ENCODE assay signal across 8 cellular contexts in the genomic region with DNA sequence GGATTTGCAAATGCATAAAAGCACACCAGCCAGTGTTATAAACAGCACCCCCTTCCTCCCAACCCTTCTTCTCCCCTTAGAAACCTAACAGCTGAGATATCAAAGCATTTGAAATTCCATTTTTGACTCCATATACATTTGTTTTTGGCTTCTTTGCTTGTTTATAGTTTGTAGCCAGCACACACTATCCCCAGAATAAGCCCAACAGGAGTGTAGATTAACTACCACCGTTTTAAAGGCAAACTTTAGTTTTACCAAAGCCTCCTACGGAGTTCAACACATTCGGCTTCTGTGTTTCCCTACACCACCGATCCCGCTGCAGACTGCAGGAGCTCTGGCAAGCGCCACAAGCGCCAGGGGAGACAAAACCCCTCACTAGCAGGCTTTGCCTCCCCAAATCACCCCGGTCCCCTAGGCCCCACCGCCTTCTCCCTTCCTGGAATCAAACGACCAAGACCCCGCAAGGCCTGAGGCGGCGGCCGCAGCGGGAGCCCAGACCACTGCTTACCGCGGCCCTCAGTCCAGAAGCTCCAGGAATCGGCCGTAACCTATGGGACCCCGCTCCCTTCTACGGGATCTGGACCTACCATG. TPM values are rescaled to one million over a fixed set of nuclear protein-coding genes. Genes with fewer than 3 reads are reported as not detected.
DNase-seq lines count a peak whose midpoint lies in the region; ATAC-seq and TF ChIP-seq lines count a peak whose summit lies in the region.

No MANE protein-coding gene starts in this region.

- H3K9me3 ChIP-seq in HEK293 (ENCODE audit: control insufficient read depth, insufficient read depth, low read depth, low read length) (no peaks in the 10 kb centered on the region), mesodermal cell (ENCODE audit: control insufficient read depth, low read length) (no peaks in the 10 kb centered on the region), transverse colon (no peaks in the 10 kb centered on the region)

- no peak for TF ChIP-seq EP300 in transverse colon (IDR thresholded peaks at IDR 0.05; ENCODE audit: low read depth)

- H3K27me3 Mint-ChIP-seq in chondrocyte (ENCODE audit: low read depth) = no peaks in the 10 kb centered on the region

- peak overlapping the region; percentile 100 for H3K27ac Mint-ChIP-seq in chondrocyte (ENCODE audit: unreplicated experiment)

- TF ChIP-seq CTCF in HEK293 (tag by site-specific recombination; IDR thresholded peaks at IDR 0.05) = no peak
- peak; percentile 27 for TF ChIP-seq CTCF in chondrocyte (IDR thresholded peaks at IDR 0.05)
- TF ChIP-seq CTCF in transverse colon (IDR thresholded peaks at IDR 0.05) = peak in 1 of 5 experiments; percentile 10

- CTCF ChIA-PET in HEK293 (lab: Yijun Ruan, JAX) = interaction anchor here (0.7 to 1.3 kb wide), 2 partner anchors 10 to 35 kb away, joined by 3 to 4 read pairs; no protein-coding TSS in a partner anchor

- no peaks in the 10 kb centered on the region for H3K36me3 Mint-ChIP-seq in chondrocyte (ENCODE audit: low read depth)

- POLR2A ChIA-PET in HEK293 (lab: Yijun Ruan, JAX) = interaction anchor here (0.9 to 1.2 kb wide), 2 partner anchors 25 to 43 kb away, joined by 3 to 4 read pairs; no protein-coding TSS in a partner anchor

- no peaks in the 10 kb centered on the region for H3K9me3 Mint-ChIP-seq in chondrocyte (ENCODE audit: low read depth)

- in situ Hi-C loops in transverse colon (cut with MboI; ENCODE audit: low pct_ligation_motif_present in 1 of 4, low pct_unique_long_range_greater_than_20kb in 1 of 4, low sequenced_read_pairs in 3 of 4) = no loop called here

- intact Hi-C loops in transverse colon (cut with DNase I; ENCODE audit: low total_unique reads) = no loop called here

- TF ChIP-seq POLR2A in transverse colon (IDR thresholded peaks at IDR 0.05) = no peak

- peak; percentile 4 for ATAC-seq in GM18508 (IDR thresholded peaks at IDR 0.05; ENCODE audit: insufficient read depth, unreplicated experiment)

- H3K4me3 ChIP-seq in HEK293 (ENCODE audit: low read depth, low read length) (peak overlapping the region; percentile 99), mesodermal cell (ENCODE audit: extremely low read depth, insufficient read depth, low read length, poor library complexity, severe bottlenecking) (peak overlapping the region; percentile 91), transverse colon (peak overlapping the region; percentile 85 to 93 (median 88))

- 0% methylated on average over 18 to 20 of the region's 21 CpGs for WGBS in mesodermal cell (ENCODE audit: insufficient coverage in 2 of 2), 2 experiments
- 0 to 1% methylated on average over 1 to 21 of the region's 21 CpGs for WGBS in transverse colon (ENCODE audit: low coverage in 1 of 2), 2 donors

- H3K4me1 Mint-ChIP-seq in chondrocyte (ENCODE audit: low read depth) = peaks cover 64% of the 10 kb centered on the region

- H3K27me3 ChIP-seq in transverse colon = no peaks in the 10 kb centered on the region

- peaks cover 0 to 10% of the 10 kb centered on the region in 2 experiments; a peak in 1 of 3 replicates for H3K36me3 ChIP-seq in HEK293 (ENCODE audit: control insufficient read depth in 2 of 2, insufficient read depth in 1 of 2, low read length in 2 of 2)
- peaks cover 15% of the 10 kb centered on the region for H3K36me3 ChIP-seq in mesodermal cell (ENCODE audit: control insufficient read depth, insufficient read depth, low read length)
- H3K36me3 ChIP-seq in transverse colon = no peaks in the 10 kb centered on the region

- no peaks in the 10 kb centered on the region for H3K4me1 ChIP-seq in HEK293 (ENCODE audit: control insufficient read depth, insufficient read depth, low read length)
- peaks cover 3% of the 10 kb centered on the region for H3K4me1 ChIP-seq in mesodermal cell (ENCODE audit: control insufficient read depth, insufficient read depth, low read length, poor library complexity, severe bottlenecking)
- H3K4me1 ChIP-seq in transverse colon = peaks cover 9 to 44% (median 26%) of the 10 kb centered on the region in 4 donors

- H3K27ac ChIP-seq in HEK293 (ENCODE audit: extremely low read depth, low read depth, low read length) (peak overlapping the region; percentile 58), mesodermal cell (ENCODE audit: low read depth, low read length, severe bottlenecking) (peak overlapping the region; percentile 99), transverse colon (peak overlapping the region; percentile 93 to 97 (median 93))

- H3K4me3 Mint-ChIP-seq in chondrocyte (ENCODE audit: unreplicated experiment) = peak overlapping the region; percentile 95

- DNase-seq in chondrocyte (ENCODE audit: low spot score) = no peak
- DNase-seq in transverse colon = no peak
- DNase-seq in T1000 (lab: John Stamatoyannopoulos, UW) = no peak
- DNase-seq in NCI-H128 (lab: John Stamatoyannopoulos, UW; ENCODE audit: unreplicated experiment) = no peak

TF ChIP-seq in HEK293, 187 proteins besides CTCF, POLR2A, EP300 and RAD21 (continues in another document):
- TF ChIP-seq ZNF335 (tag by site-specific recombination; conservative IDR thresholded peaks at IDR 0.05) = peak; percentile 91; the same call in 1 of the 2 replicates
- TF ChIP-seq, protein P1, sequence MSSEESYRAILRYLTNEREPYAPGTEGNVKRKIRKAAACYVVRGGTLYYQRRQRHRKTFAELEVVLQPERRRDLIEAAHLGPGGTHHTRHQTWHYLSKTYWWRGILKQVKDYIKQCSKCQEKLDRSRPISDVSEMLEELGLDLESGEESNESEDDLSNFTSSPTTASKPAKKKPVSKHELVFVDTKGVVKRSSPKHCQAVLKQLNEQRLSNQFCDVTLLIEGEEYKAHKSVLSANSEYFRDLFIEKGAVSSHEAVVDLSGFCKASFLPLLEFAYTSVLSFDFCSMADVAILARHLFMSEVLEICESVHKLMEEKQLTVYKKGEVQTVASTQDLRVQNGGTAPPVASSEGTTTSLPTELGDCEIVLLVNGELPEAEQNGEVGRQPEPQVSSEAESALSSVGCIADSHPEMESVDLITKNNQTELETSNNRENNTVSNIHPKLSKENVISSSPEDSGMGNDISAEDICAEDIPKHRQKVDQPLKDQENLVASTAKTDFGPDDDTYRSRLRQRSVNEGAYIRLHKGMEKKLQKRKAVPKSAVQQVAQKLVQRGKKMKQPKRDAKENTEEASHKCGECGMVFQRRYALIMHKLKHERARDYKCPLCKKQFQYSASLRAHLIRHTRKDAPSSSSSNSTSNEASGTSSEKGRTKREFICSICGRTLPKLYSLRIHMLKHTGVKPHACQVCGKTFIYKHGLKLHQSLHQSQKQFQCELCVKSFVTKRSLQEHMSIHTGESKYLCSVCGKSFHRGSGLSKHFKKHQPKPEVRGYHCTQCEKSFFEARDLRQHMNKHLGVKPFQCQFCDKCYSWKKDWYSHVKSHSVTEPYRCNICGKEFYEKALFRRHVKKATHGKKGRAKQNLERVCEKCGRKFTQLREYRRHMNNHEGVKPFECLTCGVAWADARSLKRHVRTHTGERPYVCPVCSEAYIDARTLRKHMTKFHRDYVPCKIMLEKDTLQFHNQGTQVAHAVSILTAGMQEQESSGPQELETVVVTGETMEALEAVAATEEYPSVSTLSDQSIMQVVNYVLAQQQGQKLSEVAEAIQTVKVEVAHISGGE (tag by site-specific recombination; conservative IDR thresholded peaks at IDR 0.05; ENCODE audit: low read depth) = peak; percentile 21; the same call in 1 of the 2 replicates
- TF ChIP-seq ZNF670 (tag by site-specific recombination; IDR thresholded peaks at IDR 0.05; ENCODE audit: low read depth) = no peak

TF ChIP-seq in PFSK-1, 5 proteins besides CTCF, POLR2A, EP300 and RAD21:
- 0 out of 2 replicates have a peak, but pooled peaks have one; percentile 18 for TF ChIP-seq SIN3A (IDR thresholded peaks at IDR 0.05; ENCODE audit: borderline replicate concordance, insufficient read depth, low read length)
- no peak for TF ChIP-seq TAF1 (IDR thresholded peaks at IDR 0.05; ENCODE audit: borderline replicate concordance, insufficient read depth, low read length)

RNA-seq across cellular contexts. Expression of a gene that starts 0.4 kb away (rescaled TPM):
- polyA plus RNA-seq in PFSK-1 (2012; ENCODE audit: insufficient read length, low read depth) = 56.6 TPM
- total RNA-seq in chondrocyte (180 to 275 TPM (median 185 TPM) in 3 replicates), transverse colon (10 to 100 TPM; 38.9 to 86.3 (median 56.3) TPM)
- polyA plus RNA-seq in mesodermal cell (2013, experiment 1 of 2) = 231 TPM
- 218 TPM for polyA plus RNA-seq in mesodermal cell (2013, experiment 2 of 2)

RNA-seq across cellular contexts. Expression of a gene that starts 45.2 kb away (rescaled TPM):
- 32.9 TPM for polyA plus RNA-seq in PFSK-1 (2012; ENCODE audit: insufficient read length, low read depth)
- 29.5 to 31.2 TPM (median 31.1 TPM) in 3 replicates for total RNA-seq in chondrocyte
- 54.9 TPM for polyA plus RNA-seq in mesodermal cell (2013, experiment 1 of 2)
- polyA plus RNA-seq in mesodermal cell (2013, experiment 2 of 2) = 56.0 TPM
- 10 to 100 TPM; 14.6 to 62.7 (median 51.6) TPM for total RNA-seq in transverse colon
